ENCODE assay signal across 23 cellular contexts in the genomic region with DNA sequence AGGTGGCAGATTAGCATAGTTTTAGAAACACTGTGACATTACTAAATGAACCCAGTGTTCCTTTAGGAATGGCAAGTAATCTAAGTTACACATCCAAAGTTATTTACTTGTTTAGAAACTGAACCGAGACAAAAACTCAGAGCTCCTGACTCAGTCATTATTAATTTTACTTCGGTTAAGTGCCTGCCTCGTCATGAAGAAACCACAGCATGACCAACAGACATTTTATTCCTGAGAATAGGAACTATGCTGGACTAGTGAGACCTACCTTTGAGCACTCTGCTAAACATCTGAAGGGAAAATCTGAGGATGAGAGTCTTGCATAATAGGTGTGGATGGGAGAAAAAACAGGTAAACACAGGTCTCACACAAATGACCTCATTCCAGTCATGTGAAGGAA. TPM values are rescaled to one million over a fixed set of nuclear protein-coding genes. Genes with fewer than 3 reads are reported as not detected.
"Had no signal": no experiment of that assay in that cellular context is flagged by ENCODE, and none has a peak within 500 bp of the region (broad histone marks: within the 10 kb centered on the region; RNA-seq: fewer than 3 reads in every experiment).

No MANE protein-coding gene starts in this region.

- H3K4me1 ChIP-seq: ascending aorta, SJSA1 had no signal

- H3K9me3 Mint-ChIP-seq: activated naive CD4-positive, alpha-beta T cell treated with anti-CD3 and anti-CD28 coated beads, Interleukin-2, amount 50 U/mL, for 72 hours; activated naive CD8-positive, alpha-beta T cell treated with anti-CD3 and anti-CD28 coated beads, Interleukin-2, amount 50 U/mL, for 24 hours; activated T-cell treated with anti-CD3 and anti-CD28 coated beads, Interleukin-2, amount 50 U/mL, for 24 hours; activated T-helper 1 cell treated with anti-CD3 and anti-CD28 coated beads, Interleukin-12 subunit alpha, Interleukin-12 subunit beta, Interleukin-2, Interleukin-4 antibody, amounts not matched to agents 30 ng/mL and 10 ng/mL and 1 ng/mL, durations not matched to agents 14 hours and 24 hours and 36 hours; T-helper 2 cell treated with Interferon-gamma antibody and Interleukin-4, amounts not matched to agents 5 μg/mL and 100 μg/mL, for 36 hours had no signal

- H3K9me3 ChIP-seq: ascending aorta, SJSA1 had no signal

- DNase-seq: activated CD4-positive, alpha-beta T cell treated with anti-CD3 and anti-CD28 coated beads for 48 hours; activated CD4-positive, alpha-beta T cell treated with anti-CD3 and anti-CD28 coated beads, Interleukin-2, amount 50 U/mL, for 4 hours; activated CD8-positive, alpha-beta memory T cell treated with anti-CD3 and anti-CD28 coated beads, Interleukin-2, amount 50 U/mL, for 48 hours; activated CD8-positive, alpha-beta T cell treated with anti-CD3 and anti-CD28 coated beads, Interleukin-2, amount 10 ng/mL, durations not matched to agents 7 days and 5 days; activated effector memory CD4-positive, alpha-beta T cell treated with Interleukin-2 at 50 U/mL for 16 hours; activated naive CD4-positive, alpha-beta T cell treated with Interleukin-2 at 50 U/mL for 16 hours; activated naive CD8-positive, alpha-beta T cell treated with anti-CD3 and anti-CD28 coated beads, Interleukin-2, amount 50 U/mL, for 24 hours; activated T-cell treated with anti-CD3 and anti-CD28 coated beads, Interleukin-2, amount 50 U/mL, for 24 hours; amniotic stem cell; brain microvascular endothelial cell; cerebellar nuclear complex; Karpas-422; NCI-H1048; NCI-H2029; NCI-H524; SHP77; SW 1271 had no signal

- H3K27ac Mint-ChIP-seq: activated CD8-positive, alpha-beta T cell treated with anti-CD3 and anti-CD28 coated beads, Interleukin-2, amount 10 ng/mL, durations not matched to agents 7 days and 5 days; activated naive CD4-positive, alpha-beta T cell treated with anti-CD3 and anti-CD28 coated beads, Interleukin-2, amount 50 U/mL, for 72 hours; activated naive CD8-positive, alpha-beta T cell treated with anti-CD3 and anti-CD28 coated beads, Interleukin-2, amount 50 U/mL, for 24 hours; activated T-cell treated with anti-CD3 and anti-CD28 coated beads, Interleukin-2, amount 50 U/mL, for 24 hours; activated T-helper 1 cell treated with anti-CD3 and anti-CD28 coated beads, Interleukin-12 subunit alpha, Interleukin-12 subunit beta, Interleukin-2, Interleukin-4 antibody, amounts not matched to agents 30 ng/mL and 10 ng/mL and 1 ng/mL, durations not matched to agents 14 hours and 24 hours and 36 hours; T-helper 2 cell treated with Interferon-gamma antibody and Interleukin-4, amounts not matched to agents 5 μg/mL and 100 μg/mL, for 36 hours had no signal

- H3K4me3 ChIP-seq: ascending aorta, SJSA1 had no signal

- H3K27ac ChIP-seq: ascending aorta, brain microvascular endothelial cell, SJSA1 had no signal

- H3K4me3 Mint-ChIP-seq: activated CD8-positive, alpha-beta T cell treated with anti-CD3 and anti-CD28 coated beads, Interleukin-2, amount 10 ng/mL, durations not matched to agents 7 days and 5 days; activated naive CD8-positive, alpha-beta T cell treated with anti-CD3 and anti-CD28 coated beads, Interleukin-2, amount 50 U/mL, for 24 hours; activated T-cell treated with anti-CD3 and anti-CD28 coated beads, Interleukin-2, amount 50 U/mL, for 24 hours; activated T-helper 1 cell treated with anti-CD3 and anti-CD28 coated beads, Interleukin-12 subunit alpha, Interleukin-12 subunit beta, Interleukin-2, Interleukin-4 antibody, amounts not matched to agents 30 ng/mL and 10 ng/mL and 1 ng/mL, durations not matched to agents 14 hours and 24 hours and 36 hours; T-helper 2 cell treated with Interferon-gamma antibody and Interleukin-4, amounts not matched to agents 5 μg/mL and 100 μg/mL, for 36 hours had no signal

- H3K27me3 ChIP-seq: ascending aorta, brain microvascular endothelial cell, SJSA1 had no signal

- H3K36me3 ChIP-seq: ascending aorta, brain microvascular endothelial cell, SJSA1 had no signal

- H3K36me3 Mint-ChIP-seq: activated naive CD4-positive, alpha-beta T cell treated with anti-CD3 and anti-CD28 coated beads, Interleukin-2, amount 50 U/mL, for 72 hours had no signal

RNA-seq across cellular contexts. Expression of a gene that starts 2.5 kb away (rescaled TPM):
- total RNA-seq: activated CD8-positive, alpha-beta T cell treated with anti-CD3 and anti-CD28 coated beads, Interleukin-2, amount 10 ng/mL, durations not matched to agents 7 days and 5 days; activated T-helper 1 cell treated with anti-CD3 and anti-CD28 coated beads, Interleukin-12 subunit alpha, Interleukin-12 subunit beta, Interleukin-2, Interleukin-4 antibody, amounts not matched to agents 30 ng/mL and 10 ng/mL and 1 ng/mL, durations not matched to agents 14 hours and 24 hours and 36 hours; ascending aorta; SJSA1; T-helper 1 cell treated with Interleukin-12 subunit alpha and Interleukin-12 subunit beta and Interleukin-4 antibody, amounts not matched to agents 30 ng/mL and 1 ng/mL, for 36 hours had no signal

RNA-seq across cellular contexts. Expression of a gene that starts 31.5 kb away (rescaled TPM):
- total RNA-seq: activated CD8-positive, alpha-beta T cell treated with anti-CD3 and anti-CD28 coated beads, Interleukin-2, amount 10 ng/mL, durations not matched to agents 7 days and 5 days; activated naive CD4-positive, alpha-beta T cell treated with anti-CD3 and anti-CD28 coated beads, Interleukin-2, amount 50 U/mL, for 72 hours; activated T-helper 1 cell treated with anti-CD3 and anti-CD28 coated beads, Interleukin-12 subunit alpha, Interleukin-12 subunit beta, Interleukin-2, Interleukin-4 antibody, amounts not matched to agents 30 ng/mL and 10 ng/mL and 1 ng/mL, durations not matched to agents 14 hours and 24 hours and 36 hours; ascending aorta; SJSA1; T-helper 1 cell treated with Interleukin-12 subunit alpha and Interleukin-12 subunit beta and Interleukin-4 antibody, amounts not matched to agents 30 ng/mL and 1 ng/mL, for 36 hours had no signal
